26 cellular contexts compared by ENCODE assay signal in the genomic region with DNA sequence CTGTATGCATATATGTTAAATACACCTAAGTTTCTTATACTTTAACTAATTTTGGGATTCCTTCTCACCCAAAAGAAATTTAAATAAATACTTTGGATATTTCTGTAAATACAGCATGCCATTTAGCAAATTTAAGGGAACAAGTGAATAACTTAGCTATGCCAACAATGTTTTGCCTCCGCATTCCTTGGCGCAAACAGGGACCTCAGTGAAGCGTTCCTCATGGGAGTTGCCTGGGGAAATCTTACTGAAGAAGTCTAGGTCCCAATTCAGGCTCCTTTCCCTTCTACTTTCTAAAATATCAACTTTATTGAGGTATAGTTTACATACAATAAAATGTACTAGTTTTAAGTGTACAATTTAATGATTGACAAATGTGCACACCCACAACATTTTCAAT. TPM values are rescaled to one million over a fixed set of nuclear protein-coding genes. Genes with fewer than 3 reads are reported as not detected.
DNase-seq lines count a peak whose midpoint lies in the region; ATAC-seq and TF ChIP-seq lines count a peak whose summit lies in the region.
"Had no signal": no experiment of that assay in that cellular context is flagged by ENCODE, and none has a peak within 500 bp of the region (broad histone marks: within the 10 kb centered on the region; RNA-seq: fewer than 3 reads in every experiment).

No MANE protein-coding gene starts in this region.

- WGBS in aorta, 2 donors, result 6 to 9% methylated on average over 3 of the region's 3 CpGs

- H3K4me3 Mint-ChIP-seq in GM23338 (no peak overlapping the region), osteocyte (ENCODE audit: unreplicated experiment) (peak overlapping the region; percentile 44)
- no peak overlapping the region for H3K4me3 Mint-ChIP-seq in CD4-positive, alpha-beta T cell
- H3K4me3 Mint-ChIP-seq: activated CD4-positive, alpha-beta T cell treated with anti-CD3 and anti-CD28 coated beads for 36 hours; activated T-cell treated with anti-CD3 and anti-CD28 coated beads, Interleukin-2, amount 50 U/mL, for 24 hours; CD4-positive, CD25-positive, alpha-beta regulatory T cell; central memory CD8-positive, alpha-beta T cell had no signal

- no peaks in the 10 kb centered on the region for H3K9me2 ChIP-seq in GM23338 (ENCODE audit: insufficient read depth)

- H3K9me3 ChIP-seq in CD4-positive, alpha-beta T cell (ENCODE audit: control insufficient read depth, low read length), result no peaks in the 10 kb centered on the region
- no peaks in the 10 kb centered on the region for H3K9me3 ChIP-seq in aorta (ENCODE audit: control insufficient read depth, low read length)
- H3K9me3 ChIP-seq: left lung, upper lobe of right lung had no signal

- H3K79me2 ChIP-seq in GM23338 (replicated peaks; ENCODE audit: insufficient read depth), result peaks cover 38% of the 10 kb centered on the region

- ATAC-seq in GM23338 (no peak), aorta (ENCODE audit: low FRiP score) (no peak), GM18505 (IDR thresholded peaks at IDR 0.05; ENCODE audit: unreplicated experiment) (no peak)
- no peak for ATAC-seq in CD4-positive, alpha-beta T cell (ENCODE audit: poor library complexity)
- ATAC-seq: activated CD4-positive, alpha-beta T cell treated with anti-CD3 and anti-CD28 coated beads for 36 hours; esophagus mucosa; left lung; PC-3; upper lobe of right lung had no signal

- TF ChIP-seq POLR2A in GM18505 (IDR thresholded peaks at IDR 0.05; ENCODE audit: borderline replicate concordance, extremely low read depth, insufficient read depth, insufficient read length), result no peak

- no peak overlapping the region for H3K4me2 ChIP-seq in GM23338

- peak overlapping the region; percentile 3; the same call in 1 of the 2 replicates for H3K27ac ChIP-seq in GM23338 (ENCODE audit: low read depth)
- H3K27ac ChIP-seq in CD4-positive, alpha-beta T cell (ENCODE audit: low read depth, low read length), result no peak overlapping the region
- H3K27ac ChIP-seq in aorta (ENCODE audit: low read depth in 1 of 2, low read length in 2 of 2), result no peak overlapping the region
- H3K27ac ChIP-seq: left lung, upper lobe of right lung had no signal

- H3F3A ChIP-seq in GM23338 (replicated peaks; ENCODE audit: low read depth), result no peaks in the 10 kb centered on the region

- H3K27ac Mint-ChIP-seq in GM23338, result no peak overlapping the region
- H3K27ac Mint-ChIP-seq in osteocyte (ENCODE audit: unreplicated experiment), result peak overlapping the region; percentile 86
- H3K27ac Mint-ChIP-seq in CD4-positive, alpha-beta T cell, result no peak overlapping the region
- H3K27ac Mint-ChIP-seq: activated CD4-positive, alpha-beta T cell treated with anti-CD3 and anti-CD28 coated beads for 36 hours; activated T-cell treated with anti-CD3 and anti-CD28 coated beads, Interleukin-2, amount 50 U/mL, for 24 hours; CD4-positive, CD25-positive, alpha-beta regulatory T cell; progenitor cell of endocrine pancreas had no signal

- H3K27me3 Mint-ChIP-seq in GM23338 (ENCODE audit: insufficient read depth, low read depth, poor library complexity), result no peaks in the 10 kb centered on the region
- H3K27me3 Mint-ChIP-seq in osteocyte (ENCODE audit: unreplicated experiment), result no peaks in the 10 kb centered on the region
- H3K27me3 Mint-ChIP-seq in CD4-positive, alpha-beta T cell, result no peaks in the 10 kb centered on the region
- H3K27me3 Mint-ChIP-seq: activated CD4-positive, alpha-beta T cell treated with anti-CD3 and anti-CD28 coated beads for 36 hours; activated T-cell treated with anti-CD3 and anti-CD28 coated beads, Interleukin-2, amount 50 U/mL, for 24 hours; CD4-positive, CD25-positive, alpha-beta regulatory T cell; central memory CD8-positive, alpha-beta T cell; progenitor cell of endocrine pancreas had no signal

- intact Hi-C loops in CD4-positive, alpha-beta T cell (cut with DNase I, micrococcal nuclease), result no loop called here
- intact Hi-C loops in aorta (cut with DNase I), result no loop called here

- peak; percentile 58 for DNase-seq in GM23338 (ENCODE audit: low spot score)
- DNase-seq in astrocyte of the hippocampus (ENCODE audit: low read depth, low spot score), result peak; percentile 76
- peak; percentile 2 for DNase-seq in glomerular visceral epithelial cell (ENCODE audit: extremely low spot score)
- no peak for DNase-seq in osteocyte (ENCODE audit: extremely low spot score, unreplicated experiment)
- DNase-seq in CD4-positive, alpha-beta T cell, result no peak
- no peak for DNase-seq in aorta
- no peak for DNase-seq in NCI-H2227 treated with DMSO at 0.1 percent for 48 hours (lab: John Stamatoyannopoulos, UW)
- DNase-seq: activated CD4-positive, alpha-beta T cell treated with anti-CD3 and anti-CD28 coated beads for 36 hours; activated CD8-positive, alpha-beta memory T cell treated with anti-CD3 and anti-CD28 coated beads for 24 hours; activated T-cell treated with anti-CD3 and anti-CD28 coated beads, Interleukin-2, amount 50 U/mL, for 24 hours; amniotic stem cell; CD4-positive, CD25-positive, alpha-beta regulatory T cell; effector CD8-positive, alpha-beta T cell; GDM1; glutamatergic neuron; KG1; left lung; NCI-H187 treated with DMSO at 0.1 percent for 48 hours; PC-3; Right ventricle myocardium superior; upper lobe of right lung had no signal

- TF ChIP-seq CTCF in GM23338 (conservative IDR thresholded peaks at IDR 0.05; ENCODE audit: low read depth in 2 of 2), result no peak
- TF ChIP-seq CTCF in osteocyte (IDR thresholded peaks at IDR 0.05), result no peak
- TF ChIP-seq CTCF in CD4-positive, alpha-beta T cell (IDR thresholded peaks at IDR 0.05), result no peak

- no peak overlapping the region for H3K4me3 ChIP-seq in GM23338
- H3K4me3 ChIP-seq in aorta (ENCODE audit: low read length in 2 of 2), result no peak overlapping the region
- H3K4me3 ChIP-seq: left lung, upper lobe of right lung had no signal

- CTCF ChIA-PET in CD4-positive, alpha-beta T cell (lab: Charles Lee), result no interaction called here

- H3K27me3 ChIP-seq in GM23338 (ENCODE audit: insufficient read depth), result no peaks in the 10 kb centered on the region
- H3K27me3 ChIP-seq in CD4-positive, alpha-beta T cell (ENCODE audit: control insufficient read depth, insufficient read depth, low read length), result no peaks in the 10 kb centered on the region
- no peaks in the 10 kb centered on the region for H3K27me3 ChIP-seq in aorta (ENCODE audit: control insufficient read depth in 1 of 2, insufficient read depth in 2 of 2, low read length in 1 of 2)
- H3K27me3 ChIP-seq: upper lobe of right lung had no signal

- no peak overlapping the region for H2AFZ ChIP-seq in GM23338

- POLR2A ChIA-PET in CD4-positive, alpha-beta T cell (lab: Charles Lee), result no interaction called here

- H3K4me1 ChIP-seq in GM23338 (ENCODE audit: insufficient read depth) (peaks cover 10% of the 10 kb centered on the region; the same call in 1 of the 2 replicates), aorta (ENCODE audit: control insufficient read depth in 1 of 2, insufficient read depth in 2 of 2, low read length in 2 of 2) (no peaks in the 10 kb centered on the region)
- H3K4me1 ChIP-seq: left lung, upper lobe of right lung had no signal

- H4K20me1 ChIP-seq in GM23338 (replicated peaks; ENCODE audit: insufficient read depth), result no peaks in the 10 kb centered on the region

- H3K36me3 ChIP-seq in GM23338 (ENCODE audit: insufficient read depth) (no peaks in the 10 kb centered on the region), aorta (ENCODE audit: control insufficient read depth in 1 of 2, insufficient read depth in 2 of 2, low read length in 1 of 2) (no peaks in the 10 kb centered on the region)
- H3K36me3 ChIP-seq: left lung, upper lobe of right lung had no signal

- peaks cover under 1% of the 10 kb centered on the region; the same call in 1 of the 3 replicates for H3K36me3 Mint-ChIP-seq in GM23338 (ENCODE audit: low read depth)
- peaks cover 15% of the 10 kb centered on the region for H3K36me3 Mint-ChIP-seq in osteocyte (ENCODE audit: unreplicated experiment)
- H3K36me3 Mint-ChIP-seq in CD4-positive, alpha-beta T cell (ENCODE audit: low read depth), result no peaks in the 10 kb centered on the region
- H3K36me3 Mint-ChIP-seq: CD4-positive, CD25-positive, alpha-beta regulatory T cell had no signal

- H3K9me3 Mint-ChIP-seq in GM23338 (0 out of 3 replicates have a peak, but pooled peaks cover under 1% of the 10 kb centered on the region), osteocyte (ENCODE audit: unreplicated experiment) (no peaks in the 10 kb centered on the region)
- no peaks in the 10 kb centered on the region for H3K9me3 Mint-ChIP-seq in CD4-positive, alpha-beta T cell
- H3K9me3 Mint-ChIP-seq: activated T-cell treated with anti-CD3 and anti-CD28 coated beads, Interleukin-2, amount 50 U/mL, for 24 hours; CD4-positive, CD25-positive, alpha-beta regulatory T cell; central memory CD8-positive, alpha-beta T cell had no signal

- H3K4me1 Mint-ChIP-seq in GM23338 (peaks cover 3% of the 10 kb centered on the region; the same call in 2 of the 3 replicates), osteocyte (ENCODE audit: unreplicated experiment) (peaks cover 83% of the 10 kb centered on the region)
- H3K4me1 Mint-ChIP-seq in CD4-positive, alpha-beta T cell (ENCODE audit: low read depth), result no peaks in the 10 kb centered on the region
- H3K4me1 Mint-ChIP-seq: activated CD4-positive, alpha-beta T cell treated with anti-CD3 and anti-CD28 coated beads for 36 hours; CD4-positive, CD25-positive, alpha-beta regulatory T cell; central memory CD8-positive, alpha-beta T cell had no signal

RNA-seq across cellular contexts. Expression of gene COL4A5, which starts 25.0 kb away (rescaled TPM):
- total RNA-seq in GM23338 (2014; rRNA removed; shearing (Covaris generic)), result 25.7 and 48.1 TPM in 2 replicates
- polyA plus RNA-seq in GM23338 (2016; fragmentation: Nextera tagmentation; extraction: Ambion mirVana) (13.2 and 15.5 TPM in 2 replicates), aorta (10 to 100 TPM; 13.8 to 38.0 TPM)
- total RNA-seq in osteocyte (535 and 547 TPM in 2 replicates), aorta (10 to 100 TPM; 36.3 to 48.0 TPM)
- total RNA-seq in CD4-positive, alpha-beta T cell, result not detected
- total RNA-seq: activated CD4-positive, alpha-beta T cell treated with anti-CD3 and anti-CD28 coated beads for 36 hours; CD4-positive, CD25-positive, alpha-beta regulatory T cell; HT-29 had no signal

RNA-seq across cellular contexts. Expression of gene COL4A6, which starts 26.4 kb away (rescaled TPM):
- 11.1 and 15.2 TPM in 2 replicates for total RNA-seq in GM23338 (2014; rRNA removed; shearing (Covaris generic))
- polyA plus RNA-seq in GM23338 (2016; fragmentation: Nextera tagmentation; extraction: Ambion mirVana) (2.8 and 4.1 TPM in 2 replicates), aorta (under 1 TPM; 0.75 to 0.87 TPM)
- total RNA-seq in osteocyte (36.2 and 36.9 TPM in 2 replicates), aorta (1 to 10 TPM; 2.7 to 7.2 TPM)
- total RNA-seq in CD4-positive, alpha-beta T cell, result not detected
- total RNA-seq: activated CD4-positive, alpha-beta T cell treated with anti-CD3 and anti-CD28 coated beads for 36 hours; CD4-positive, CD25-positive, alpha-beta regulatory T cell; HT-29 had no signal
- polyA plus RNA-seq: CD4-positive, CD25-positive, alpha-beta regulatory T cell had no signal

Comparison
In these comparisons a context has a peak if more than half of its experiments do, and no peak if none do; other contexts are left out.
1. DNase-seq: peak in GM23338 (single experiment), astrocyte of the hippocampus (single experiment) and glomerular visceral epithelial cell (single experiment); none in osteocyte (single experiment), CD4-positive, alpha-beta T cell (0 of 10), aorta (0 of 2) and NCI-H2227 treated with DMSO at 0.1 percent for 48 hours (single experiment).
2. RNA of gene COL4A5, which starts 25.0 kb away (total RNA-seq): 535 to 547 TPM in osteocyte, 25.7 to 48.1 TPM in GM23338 and 36.3 to 48.0 TPM in aorta; not detected in CD4-positive, alpha-beta T cell; every median in the first group is over 10 times any median in the second.